In the genomic region with DNA sequence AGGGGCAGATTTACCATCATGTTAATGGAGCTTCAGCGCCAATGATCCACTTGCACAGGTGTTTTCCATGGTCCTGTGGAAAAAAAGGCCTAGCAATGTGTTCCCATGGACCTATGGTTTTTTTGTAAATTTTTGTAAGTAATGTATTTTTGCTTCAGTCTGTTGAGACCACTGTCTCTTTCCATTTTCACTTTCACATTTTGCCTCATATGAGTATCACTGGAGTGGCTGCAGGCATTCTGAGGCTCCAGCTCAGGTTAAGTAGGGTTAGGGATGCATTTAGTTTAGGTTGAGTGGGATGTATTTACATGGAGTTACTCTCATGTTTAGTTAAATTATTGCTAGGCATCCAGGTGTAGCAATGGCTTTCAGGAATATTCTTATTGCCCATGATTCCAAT, we compare ENCODE assay signal across 9 cellular contexts. TPM values are rescaled to one million over a fixed set of nuclear protein-coding genes. Genes with fewer than 3 reads are reported as not detected.
DNase-seq lines count a peak whose midpoint lies in the region; ATAC-seq and TF ChIP-seq lines count a peak whose summit lies in the region.
"Had no signal": no experiment of that assay in that cellular context is flagged by ENCODE, and none has a peak within 500 bp of the region (broad histone marks: within the 10 kb centered on the region; RNA-seq: fewer than 3 reads in every experiment).

No MANE protein-coding gene starts in this region.

- no peak for TF ChIP-seq CTCF in neural crest cell (conservative IDR thresholded peaks at IDR 0.05)

- H3K4me3 Mint-ChIP-seq in IgD-negative memory B cell (peak overlapping the region; percentile 72 to 87 (median 81)), neural crest cell (no peak overlapping the region)

- H3K9me3 Mint-ChIP-seq in IgD-negative memory B cell (no peaks in the 10 kb centered on the region), neural crest cell (peaks cover 4% of the 10 kb centered on the region)

- H3K4me1 Mint-ChIP-seq in IgD-negative memory B cell (peaks cover 41 to 54% (median 49%) of the 10 kb centered on the region in 3 donors), neural crest cell (peaks cover 9% of the 10 kb centered on the region)

- peaks cover 2% of the 10 kb centered on the region for H3K27me3 Mint-ChIP-seq in IgD-negative memory B cell
- no peaks in the 10 kb centered on the region for H3K27me3 Mint-ChIP-seq in neural crest cell (ENCODE audit: low read depth)

- H3K27ac Mint-ChIP-seq in IgD-negative memory B cell = peak overlapping the region; percentile 81 to 98 (median 92)
- peak overlapping the region; percentile 21 for H3K27ac Mint-ChIP-seq in neural crest cell (ENCODE audit: unreplicated experiment)

- H3K36me3 Mint-ChIP-seq in IgD-negative memory B cell = peaks cover 2% of the 10 kb centered on the region
- no peaks in the 10 kb centered on the region for H3K36me3 Mint-ChIP-seq in neural crest cell (ENCODE audit: low read depth)

- DNase-seq in neural crest cell (ENCODE audit: low read depth, low spot score) (no peak), NCI-H748 treated with DMSO at 0.1 percent for 48 hours (lab: John Stamatoyannopoulos, UW) (no peak), SIG-M5 treated with dmso at 0.1 percent for 504 hours (lab: John Stamatoyannopoulos, UW; ENCODE audit: unreplicated experiment) (no peak)
- DNase-seq in stimulated activated CD4-positive, alpha-beta T cell treated with anti-CD3 and anti-CD28 coated beads, Interleukin-2, amount 100 ng/mL, for 48 hours = no peak
- DNase-seq: activated CD4-positive, CD25-positive, alpha-beta regulatory T cell treated with anti-CD3 and anti-CD28 coated beads, Interleukin-2, amount 50 U/mL, for 72 hours had no signal

- ATAC-seq in GM19035 (IDR thresholded peaks at IDR 0.05; ENCODE audit: unreplicated experiment) = peak; percentile 73
- peak; percentile 70 for ATAC-seq in HG02588 (IDR thresholded peaks at IDR 0.05; ENCODE audit: unreplicated experiment)
- ATAC-seq: left lobe of liver had no signal

RNA-seq across cellular contexts. Expression of a gene that starts 19.2 kb away (rescaled TPM):
- polyA plus RNA-seq in IgD-negative memory B cell = 78.1 TPM
- total RNA-seq in neural crest cell = 17.2 and 17.7 TPM in 2 replicates

RNA-seq across cellular contexts. Expression of a gene that starts 50.3 kb away (rescaled TPM):
- polyA plus RNA-seq in IgD-negative memory B cell = 5.3 TPM
- total RNA-seq in neural crest cell = 0.09 TPM in 1 of 2 replicates, not detected in the other
